Comparison of ENCODE assay signal across 19 cellular contexts in genomic region chr18:42706029-42706608, GRCh38.
A peak's percentile ranks its signal among the peaks of the same experiment; 100 is the strongest.
DNase-seq lines count a peak whose midpoint lies in the region; TF ChIP-seq lines count a peak whose summit lies in the region.
"Had no signal": no experiment of that assay in that cellular context is flagged by ENCODE, and none has a peak within 500 bp of the region (broad histone marks: within the 10 kb centered on the region; RNA-seq: fewer than 3 reads in every experiment).

No MANE protein-coding gene starts in this region.

- DNase-seq in LNCaP clone FGC (ENCODE audit: low read depth) (no peak), NCI-H510A (lab: John Stamatoyannopoulos, UW) (peak; percentile 5), trophoblast cell (no peak)
- no peak for DNase-seq in activated CD4-positive, alpha-beta memory T cell treated with anti-CD3 and anti-CD28 coated beads, Interleukin-2, amount 10 ng/mL, durations not matched to agents 7 days and 5 days
- no peak for DNase-seq in T-helper 2 cell treated with Interferon-gamma antibody and Interleukin-4, amounts not matched to agents 5 μg/mL and 100 μg/mL, for 36 hours (ENCODE audit: low spot score)
- DNase-seq in NK-92 treated with Interleukin-12 subunit alpha and Interleukin-12 subunit beta, amount 100 ng/mL, for 24 hours (lab: John Stamatoyannopoulos, UW): no peak
- DNase-seq: activated CD4-positive, alpha-beta T cell treated with anti-CD3 and anti-CD28 coated beads for 36 hours; activated CD8-positive, alpha-beta memory T cell treated with anti-CD3 and anti-CD28 coated beads, Interleukin-2, amount 50 U/mL, for 4 hours; activated gamma-delta T cell; central memory CD4-positive, alpha-beta T cell; effector memory CD4-positive, alpha-beta T cell; heart right ventricle; naive B cell; stimulated activated CD4-positive, alpha-beta T cell treated with anti-CD3 and anti-CD28 coated beads, Interleukin-2, amount 100 ng/mL, for 48 hours; T1000 had no signal

- 55 to 61% methylated on average over 4 of the region's 4 CpGs for WGBS in esophagus, 2 donors
- no CpG with 5 or more reads among the region's 4 CpGs for WGBS in trophoblast cell (ENCODE audit: extremely low coverage, insufficient coverage, insufficient read length)

- H3K4me3 ChIP-seq in LNCaP clone FGC (ENCODE audit: low read depth, low read length) (peak overlapping the region; percentile 51), esophagus (ENCODE audit: low read depth in 1 of 2, low read length in 2 of 2) (no peak overlapping the region), trophoblast cell (ENCODE audit: low read depth, low read length) (no peak overlapping the region)
- H3K4me3 ChIP-seq: heart right ventricle, lung, SK-N-MC had no signal

- TF ChIP-seq CTCF in LNCaP clone FGC (IDR thresholded peaks at IDR 0.05; ENCODE audit: control insufficient read depth, extremely low read depth, insufficient read depth): no peak

- CTCF ChIA-PET in activated CD4-positive, alpha-beta memory T cell treated with anti-CD3 and anti-CD28 coated beads, Interleukin-2, amount 10 ng/mL, durations not matched to agents 7 days and 5 days (lab: Charles Lee): no interaction called here

- no peak overlapping the region for H3K23ac ChIP-seq in trophoblast cell (ENCODE audit: low read length)

- no peaks in the 10 kb centered on the region for H3K36me3 Mint-ChIP-seq in activated CD4-positive, alpha-beta memory T cell treated with anti-CD3 and anti-CD28 coated beads, Interleukin-2, amount 10 ng/mL, durations not matched to agents 7 days and 5 days (ENCODE audit: low read depth)
- H3K36me3 Mint-ChIP-seq in T-helper 2 cell treated with Interferon-gamma antibody and Interleukin-4, amounts not matched to agents 5 μg/mL and 100 μg/mL, for 36 hours (ENCODE audit: low read depth): no peaks in the 10 kb centered on the region
- H3K36me3 Mint-ChIP-seq: naive B cell had no signal

- H3K18ac ChIP-seq in trophoblast cell (ENCODE audit: low read length): no peak overlapping the region

- no peak overlapping the region for H3K14ac ChIP-seq in trophoblast cell (ENCODE audit: low read length)

- H3K27me3 ChIP-seq in esophagus (ENCODE audit: control insufficient read depth in 1 of 2, insufficient read depth in 2 of 2, low read length in 2 of 2) (peaks cover 0 to 2% of the 10 kb centered on the region in 2 donors), trophoblast cell (ENCODE audit: insufficient read depth, low read length) (no peaks in the 10 kb centered on the region)
- H3K27me3 ChIP-seq: heart right ventricle had no signal

- H3K27ac ChIP-seq in esophagus (ENCODE audit: low read depth in 2 of 2, low read length in 1 of 2) (peak overlapping the region; percentile 55 to 86), trophoblast cell (ENCODE audit: low read depth, low read length) (peak overlapping the region; percentile 41)
- H3K27ac ChIP-seq: heart right ventricle, SK-N-MC had no signal

- no peaks in the 10 kb centered on the region for H3K79me2 ChIP-seq in trophoblast cell (ENCODE audit: control insufficient read depth, insufficient read depth, low read length, poor library complexity)

- H3K79me1 ChIP-seq in trophoblast cell (ENCODE audit: low read length): peaks cover 2% of the 10 kb centered on the region

- no peak overlapping the region for H2AK5ac ChIP-seq in trophoblast cell (ENCODE audit: low read length)

- H3K9ac ChIP-seq in trophoblast cell (ENCODE audit: low read length): no peak overlapping the region

- no peak overlapping the region for H3K27ac Mint-ChIP-seq in activated CD4-positive, alpha-beta memory T cell treated with anti-CD3 and anti-CD28 coated beads, Interleukin-2, amount 10 ng/mL, durations not matched to agents 7 days and 5 days
- H3K27ac Mint-ChIP-seq in T-helper 2 cell treated with Interferon-gamma antibody and Interleukin-4, amounts not matched to agents 5 μg/mL and 100 μg/mL, for 36 hours: no peak overlapping the region
- H3K27ac Mint-ChIP-seq: activated CD4-positive, alpha-beta T cell treated with anti-CD3 and anti-CD28 coated beads for 36 hours; B cell; naive B cell had no signal

- H4K91ac ChIP-seq in trophoblast cell (ENCODE audit: low read depth, low read length): no peak overlapping the region

- no peaks in the 10 kb centered on the region for H3K9me3 ChIP-seq in esophagus (ENCODE audit: control insufficient read depth in 2 of 2, insufficient read depth in 1 of 2, low read depth in 1 of 2, low read length in 1 of 2)
- no peaks in the 10 kb centered on the region for H3K9me3 ChIP-seq in trophoblast cell (ENCODE audit: insufficient read depth, low read depth, low read length)
- H3K9me3 ChIP-seq: heart right ventricle had no signal

- no peaks in the 10 kb centered on the region for H3K4me1 Mint-ChIP-seq in activated CD4-positive, alpha-beta memory T cell treated with anti-CD3 and anti-CD28 coated beads, Interleukin-2, amount 10 ng/mL, durations not matched to agents 7 days and 5 days
- H3K4me1 Mint-ChIP-seq in T-helper 2 cell treated with Interferon-gamma antibody and Interleukin-4, amounts not matched to agents 5 μg/mL and 100 μg/mL, for 36 hours (ENCODE audit: low read depth): no peaks in the 10 kb centered on the region
- H3K4me1 Mint-ChIP-seq: activated CD4-positive, alpha-beta T cell treated with anti-CD3 and anti-CD28 coated beads for 36 hours; B cell; naive B cell had no signal

- no peak overlapping the region for H2BK12ac ChIP-seq in trophoblast cell (ENCODE audit: low read length)

- POLR2A ChIA-PET in activated CD4-positive, alpha-beta memory T cell treated with anti-CD3 and anti-CD28 coated beads, Interleukin-2, amount 10 ng/mL, durations not matched to agents 7 days and 5 days (lab: Charles Lee): no interaction called here

- no peak overlapping the region for H3K4ac ChIP-seq in trophoblast cell (ENCODE audit: low read depth, low read length)

- H4K8ac ChIP-seq in trophoblast cell (ENCODE audit: low read depth, low read length): peak overlapping the region; percentile 73

- H3K4me1 ChIP-seq in esophagus (ENCODE audit: control insufficient read depth in 2 of 2, insufficient read depth in 2 of 2, low read length in 1 of 2): no peaks in the 10 kb centered on the region
- H3K4me1 ChIP-seq in trophoblast cell (ENCODE audit: control insufficient read depth in 1 of 2, insufficient read depth in 2 of 2, low read length in 2 of 2): peaks cover 0 to 3% of the 10 kb centered on the region in 2 experiments
- H3K4me1 ChIP-seq: heart right ventricle had no signal

- no peak overlapping the region for H4K12ac ChIP-seq in trophoblast cell (ENCODE audit: low read depth, low read length)

- H3K27me3 Mint-ChIP-seq in activated CD4-positive, alpha-beta memory T cell treated with anti-CD3 and anti-CD28 coated beads, Interleukin-2, amount 10 ng/mL, durations not matched to agents 7 days and 5 days: no peaks in the 10 kb centered on the region
- H3K27me3 Mint-ChIP-seq in T-helper 2 cell treated with Interferon-gamma antibody and Interleukin-4, amounts not matched to agents 5 μg/mL and 100 μg/mL, for 36 hours (ENCODE audit: low read depth): no peaks in the 10 kb centered on the region
- H3K27me3 Mint-ChIP-seq: activated CD4-positive, alpha-beta T cell treated with anti-CD3 and anti-CD28 coated beads for 36 hours; B cell; naive B cell had no signal

- H3K36me3 ChIP-seq in esophagus (ENCODE audit: control insufficient read depth in 2 of 2, insufficient read depth in 2 of 2, low read length in 1 of 2) (no peaks in the 10 kb centered on the region), trophoblast cell (ENCODE audit: control insufficient read depth in 1 of 2, insufficient read depth in 2 of 2, low read length in 2 of 2) (no peaks in the 10 kb centered on the region)
- H3K36me3 ChIP-seq: heart right ventricle had no signal

- no peak overlapping the region for H3K4me2 ChIP-seq in trophoblast cell (ENCODE audit: low read length)

- no peak overlapping the region for H2BK120ac ChIP-seq in trophoblast cell (ENCODE audit: insufficient read depth, low read length, poor library complexity)

- no peak overlapping the region for H2AFZ ChIP-seq in trophoblast cell (ENCODE audit: insufficient read depth, low read length, poor library complexity)

- no peaks in the 10 kb centered on the region for H3K9me3 Mint-ChIP-seq in activated CD4-positive, alpha-beta memory T cell treated with anti-CD3 and anti-CD28 coated beads, Interleukin-2, amount 10 ng/mL, durations not matched to agents 7 days and 5 days
- H3K9me3 Mint-ChIP-seq in T-helper 2 cell treated with Interferon-gamma antibody and Interleukin-4, amounts not matched to agents 5 μg/mL and 100 μg/mL, for 36 hours: peaks cover 8% of the 10 kb centered on the region

- H2BK5ac ChIP-seq in trophoblast cell (ENCODE audit: low read depth, low read length, poor library complexity): no peak overlapping the region

- H3K4me3 Mint-ChIP-seq in activated CD4-positive, alpha-beta memory T cell treated with anti-CD3 and anti-CD28 coated beads, Interleukin-2, amount 10 ng/mL, durations not matched to agents 7 days and 5 days: no peak overlapping the region
- H3K4me3 Mint-ChIP-seq in T-helper 2 cell treated with Interferon-gamma antibody and Interleukin-4, amounts not matched to agents 5 μg/mL and 100 μg/mL, for 36 hours: no peak overlapping the region
- H3K4me3 Mint-ChIP-seq: activated CD4-positive, alpha-beta T cell treated with anti-CD3 and anti-CD28 coated beads for 36 hours; B cell; naive B cell had no signal
